In genomic region chr5:79189439-79190234, GRCh38 we compare ENCODE assay signal across 17 cellular contexts.
"Had no signal": no experiment of that assay in that cellular context is flagged by ENCODE, and none has a peak within 500 bp of the region (broad histone marks: within the 10 kb centered on the region; RNA-seq: fewer than 3 reads in every experiment).

No MANE protein-coding gene starts in this region.

- H3K4me1 Mint-ChIP-seq: activated CD8-positive, alpha-beta memory T cell treated with anti-CD3 and anti-CD28 coated beads, Interleukin-2, amount 10 ng/mL, durations not matched to agents 7 days and 5 days had no signal

- H3K4me3 Mint-ChIP-seq: activated CD8-positive, alpha-beta memory T cell treated with anti-CD3 and anti-CD28 coated beads, Interleukin-2, amount 10 ng/mL, durations not matched to agents 7 days and 5 days; activated T-cell treated with anti-CD3 and anti-CD28 coated beads, Interleukin-2, amount 50 U/mL, for 24 hours; natural killer cell treated with Interleukin-12 subunit alpha and Interleukin-12 subunit beta and Interleukin-15 and Interleukin-18, amount 100 ng/mL, for 72 hours had no signal

- H3K4me3 ChIP-seq: mucosa of descending colon, psoas muscle, sigmoid colon, upper lobe of right lung had no signal

- H3K27ac Mint-ChIP-seq: activated CD8-positive, alpha-beta memory T cell treated with anti-CD3 and anti-CD28 coated beads, Interleukin-2, amount 10 ng/mL, durations not matched to agents 7 days and 5 days; activated naive CD4-positive, alpha-beta T cell treated with anti-CD3 and anti-CD28 coated beads, Interleukin-2, amount 50 U/mL, for 72 hours; activated T-cell treated with anti-CD3 and anti-CD28 coated beads, Interleukin-2, amount 50 U/mL, for 24 hours; natural killer cell treated with Interleukin-12 subunit alpha and Interleukin-12 subunit beta and Interleukin-15 and Interleukin-18, amount 100 ng/mL, for 72 hours had no signal

- H3K27me3 ChIP-seq: sigmoid colon, upper lobe of right lung had no signal

- DNase-seq: activated CD4-positive, alpha-beta T cell treated with anti-CD3 and anti-CD28 coated beads, Interleukin-2, amount 50 U/mL, for 48 hours; activated CD4-positive, CD25-positive, alpha-beta regulatory T cell treated with anti-CD3 and anti-CD28 coated beads, Interleukin-2, amount 50 U/mL, for 72 hours; activated CD8-positive, alpha-beta memory T cell treated with anti-CD3 and anti-CD28 coated beads, Interleukin-2, amount 10 ng/mL, durations not matched to agents 7 days and 5 days; activated effector memory CD4-positive, alpha-beta T cell treated with Interleukin-2 at 50 U/mL for 16 hours; activated T-cell treated with anti-CD3 and anti-CD28 coated beads, Interleukin-2, amount 50 U/mL, for 24 hours; dermis blood vessel endothelial cell; foreskin fibroblast; mammary epithelial cell; mucosa of descending colon; occipital lobe; psoas muscle; sigmoid colon; stimulated activated CD4-positive, alpha-beta T cell treated with anti-CD3 and anti-CD28 coated beads, Interleukin-12 subunit alpha, Interleukin-12 subunit beta, amount 100 ng/mL, for 4 hours; stimulated activated naive CD4-positive, alpha-beta T cell; upper lobe of right lung had no signal

- H3K9me3 ChIP-seq: mucosa of descending colon, psoas muscle, sigmoid colon, upper lobe of right lung had no signal

- H3K4me1 ChIP-seq: psoas muscle, upper lobe of right lung had no signal

- H3K9me3 Mint-ChIP-seq: activated naive CD4-positive, alpha-beta T cell treated with anti-CD3 and anti-CD28 coated beads, Interleukin-2, amount 50 U/mL, for 72 hours; activated T-cell treated with anti-CD3 and anti-CD28 coated beads, Interleukin-2, amount 50 U/mL, for 24 hours; natural killer cell treated with Interleukin-12 subunit alpha and Interleukin-12 subunit beta and Interleukin-15 and Interleukin-18, amount 100 ng/mL, for 72 hours had no signal

- H3K27me3 Mint-ChIP-seq: activated CD8-positive, alpha-beta memory T cell treated with anti-CD3 and anti-CD28 coated beads, Interleukin-2, amount 10 ng/mL, durations not matched to agents 7 days and 5 days; activated T-cell treated with anti-CD3 and anti-CD28 coated beads, Interleukin-2, amount 50 U/mL, for 24 hours; natural killer cell treated with Interleukin-12 subunit alpha and Interleukin-12 subunit beta and Interleukin-15 and Interleukin-18, amount 100 ng/mL, for 72 hours had no signal

- H3K36me3 ChIP-seq: sigmoid colon, upper lobe of right lung had no signal

- H3K36me3 Mint-ChIP-seq: activated CD8-positive, alpha-beta memory T cell treated with anti-CD3 and anti-CD28 coated beads, Interleukin-2, amount 10 ng/mL, durations not matched to agents 7 days and 5 days; activated naive CD4-positive, alpha-beta T cell treated with anti-CD3 and anti-CD28 coated beads, Interleukin-2, amount 50 U/mL, for 72 hours; natural killer cell treated with Interleukin-12 subunit alpha and Interleukin-12 subunit beta and Interleukin-15 and Interleukin-18, amount 100 ng/mL, for 72 hours had no signal

- H3K27ac ChIP-seq: psoas muscle, upper lobe of right lung had no signal
